In genomic region chr1:38570576-38570975, GRCh38 we compare ENCODE assay signal across 1 cellular context.
TF ChIP-seq lines count a peak whose summit lies in the region.

No MANE protein-coding gene starts in this region.

TF ChIP-seq in K562, 482 proteins besides CTCF, POLR2A, EP300 and RAD21:
- TF ChIP-seq ESRRA (IDR thresholded peaks at IDR 0.05; ENCODE audit: borderline replicate concordance, low read depth) (peak; percentile 77), CHCHD3 (CRISPR knock-in tag; IDR thresholded peaks at IDR 0.05) (no peak), ZEB2 (IDR thresholded peaks at IDR 0.05) (no peak), CSDE1 (IDR thresholded peaks at IDR 0.05) (no peak), MCM2 (IDR thresholded peaks at IDR 0.05; ENCODE audit: low read depth) (no peak), ARID3B (CRISPR knock-in tag; IDR thresholded peaks at IDR 0.05; ENCODE audit: borderline replicate concordance) (no peak)
TF ChIP-seq in K562: peak in this region for 1.
